Comparison of ENCODE assay signal across 17 cellular contexts in the genomic region with DNA sequence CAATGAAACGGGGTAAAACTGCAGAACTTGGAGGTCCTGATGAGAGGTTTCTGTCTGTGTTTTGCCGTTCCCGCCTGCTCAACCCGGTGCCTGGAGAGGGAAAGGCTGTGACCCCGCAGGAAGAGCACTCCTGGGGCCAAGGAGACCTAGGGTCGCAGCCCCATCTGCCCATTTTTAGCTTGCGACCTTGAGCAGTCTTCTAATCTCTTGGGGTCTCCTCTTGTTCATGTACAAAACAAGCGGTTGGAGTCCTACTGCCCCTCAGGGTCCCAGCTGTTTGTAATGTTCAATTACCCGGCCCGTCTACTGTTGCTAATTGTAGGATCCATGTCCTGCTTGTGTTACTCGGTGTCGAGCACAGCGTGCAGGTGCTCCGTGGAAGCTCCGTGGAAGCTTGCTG.
DNase-seq lines count a peak whose midpoint lies in the region; TF ChIP-seq lines count a peak whose summit lies in the region.
"Had no signal": no experiment of that assay in that cellular context is flagged by ENCODE, and none has a peak within 500 bp of the region (broad histone marks: within the 10 kb centered on the region; RNA-seq: fewer than 3 reads in every experiment).

No MANE protein-coding gene starts in this region.

- H3K4me3 ChIP-seq in foreskin fibroblast (ENCODE audit: low read depth in 1 of 2, low read length in 2 of 2), result no peak overlapping the region
- H3K4me3 ChIP-seq: A549 had no signal

- no peak for TF ChIP-seq CTCF in foreskin fibroblast (IDR thresholded peaks at IDR 0.05; ENCODE audit: low read depth, low read length)

- peak; percentile 25 for DNase-seq in DMS53 (lab: John Stamatoyannopoulos, UW)
- no peak for DNase-seq in DMS53 treated with DMSO at 0.1 percent for 48 hours (lab: John Stamatoyannopoulos, UW; ENCODE audit: unreplicated experiment)
- DNase-seq in activated CD8-positive, alpha-beta memory T cell treated with anti-CD3 and anti-CD28 coated beads, Interleukin-2, amount 50 U/mL, for 48 hours, result peak; percentile 3
- peak; percentile 69 for DNase-seq in mesenteric fat pad (ENCODE audit: low spot score)
- DNase-seq in stimulated activated CD8-positive, alpha-beta memory T cell treated with anti-CD3 and anti-CD28 coated beads, Interleukin-4, amount 100 ng/mL, for 48 hours, result peak; percentile 5
- no peak for DNase-seq in foreskin fibroblast
- DNase-seq in NCI-H1105 treated with DMSO at 0.1 percent for 48 hours (lab: John Stamatoyannopoulos, UW), result no peak
- DNase-seq in activated CD4-positive, alpha-beta T cell treated with anti-CD3 and anti-CD28 coated beads, Interleukin-2, amount 50 U/mL, for 48 hours, result no peak
- DNase-seq: AML-193; Caco-2; CD4-positive, alpha-beta T cell; DMS79 treated with DMSO at 0.1 percent for 48 hours; GF-D8; GOT3; H7; HFFc6 had no signal

Comparison
In these comparisons a context has a peak if more than half of its experiments do, and no peak if none do; other contexts are left out.
1. DNase-seq: peak in DMS53 (single experiment), activated CD8-positive, alpha-beta memory T cell treated with anti-CD3 and anti-CD28 coated beads, Interleukin-2, amount 50 U/mL, for 48 hours (single experiment), mesenteric fat pad (single experiment) and stimulated activated CD8-positive, alpha-beta memory T cell treated with anti-CD3 and anti-CD28 coated beads, Interleukin-4, amount 100 ng/mL, for 48 hours (single experiment); none in DMS53 treated with DMSO at 0.1 percent for 48 hours (single experiment), foreskin fibroblast (0 of 2), NCI-H1105 treated with DMSO at 0.1 percent for 48 hours (single experiment) and activated CD4-positive, alpha-beta T cell treated with anti-CD3 and anti-CD28 coated beads, Interleukin-2, amount 50 U/mL, for 48 hours (0 of 2).